ENCODE assay signal across 8 cellular contexts in genomic region chr19:19191920-19192882, GRCh38. TPM values are rescaled to one million over a fixed set of nuclear protein-coding genes. Genes with fewer than 3 reads are reported as not detected.
DNase-seq lines count a peak whose midpoint lies in the region; ATAC-seq and TF ChIP-seq lines count a peak whose summit lies in the region.

Gene BORCS8 (minus strand): TSS chr19:19192152. CDS start chr19:19192117, 35 bp downstream.
Gene RFXANK (plus strand): TSS chr19:19192258. CDS start chr19:19193947, 1,689 bp downstream.

- ATAC-seq in GM19468 (IDR thresholded peaks at IDR 0.05; ENCODE audit: extremely low read depth, unreplicated experiment) (peak; percentile 77), lower lobe of right lung (peak; percentile 96)

- H3K36me3 ChIP-seq in CD8-positive, alpha-beta memory T cell (ENCODE audit: insufficient read depth, low read length), result peaks cover 5% of the 10 kb centered on the region
- peaks cover 15% of the 10 kb centered on the region for H3K36me3 ChIP-seq in lower lobe of right lung

- no peaks in the 10 kb centered on the region for H3K27me3 ChIP-seq in CD8-positive, alpha-beta memory T cell (ENCODE audit: insufficient read depth, low read length, poor library complexity, severe bottlenecking)
- H3K27me3 ChIP-seq in lower lobe of right lung (ENCODE audit: low read depth), result no peaks in the 10 kb centered on the region

- H3K27ac Mint-ChIP-seq in CD8-positive, alpha-beta memory T cell, result peak within 1 kb of the TSS; percentile 99 to 100 (median 99)

- CTCF ChIA-PET in CD8-positive, alpha-beta memory T cell (lab: Charles Lee), result interaction anchor here (1.1 to 4.0 kb wide), 6 partner anchors 9 to 33 kb away, joined by 3 to 17 read pairs (median 4); partner anchors contain the start of gene NR2C2AP

- peaks cover 0 to 34% (median 0%) of the 10 kb centered on the region in 3 donors for H3K36me3 Mint-ChIP-seq in CD8-positive, alpha-beta memory T cell

- no peaks in the 10 kb centered on the region for H3K9me3 ChIP-seq in CD8-positive, alpha-beta memory T cell (ENCODE audit: low read length)
- H3K9me3 ChIP-seq in lower lobe of right lung, result no peaks in the 10 kb centered on the region

- no peaks in the 10 kb centered on the region for H3K9me3 Mint-ChIP-seq in CD8-positive, alpha-beta memory T cell

- intact Hi-C loops in lower lobe of right lung (cut with DNase I), result no loop called here

- peaks cover 0 to 3% of the 10 kb centered on the region in 2 donors for H3K27me3 Mint-ChIP-seq in CD8-positive, alpha-beta memory T cell

- H3K4me1 ChIP-seq in CD8-positive, alpha-beta memory T cell (ENCODE audit: insufficient read depth, low read length), result peaks cover 25% of the 10 kb centered on the region
- peaks cover 44% of the 10 kb centered on the region for H3K4me1 ChIP-seq in lower lobe of right lung

- H3K27ac ChIP-seq in CD8-positive, alpha-beta memory T cell (ENCODE audit: low read depth, low read length), result peak within 1 kb of the TSS; percentile 100
- H3K27ac ChIP-seq in lower lobe of right lung, result peak within 1 kb of the TSS; percentile 100

- H3K4me1 Mint-ChIP-seq in CD8-positive, alpha-beta memory T cell, result peaks cover 42 to 66% (median 44%) of the 10 kb centered on the region in 3 donors

- no peak for TF ChIP-seq CTCF in lower lobe of right lung (IDR thresholded peaks at IDR 0.05)

- peak within 1 kb of the TSS; percentile 100 for H3K4me3 ChIP-seq in CD8-positive, alpha-beta memory T cell (ENCODE audit: low read length)
- peak within 1 kb of the TSS; percentile 99 for H3K4me3 ChIP-seq in lower lobe of right lung

- H3K4me3 Mint-ChIP-seq in CD8-positive, alpha-beta memory T cell, result peak within 1 kb of the TSS; percentile 92 to 99 (median 98)

- peak; percentile 98 to 99 (median 98) for DNase-seq in CD8-positive, alpha-beta memory T cell
- DNase-seq in HS-5 (ENCODE audit: low read depth) (peak; percentile 96), lower lobe of right lung (peak; percentile 99)
- DNase-seq in NK-92 treated with Interleukin-12 subunit alpha and Interleukin-12 subunit beta, amount 100 ng/mL, for 24 hours (lab: John Stamatoyannopoulos, UW), result peak; percentile 99
- DNase-seq in activated CD8-positive, alpha-beta memory T cell treated with anti-CD3 and anti-CD28 coated beads for 24 hours, result peak; percentile 96
- DNase-seq in effector CD4-positive, alpha-beta T cell, result peak; percentile 98
- peak; percentile 98 for DNase-seq in stimulated activated CD4-positive, alpha-beta T cell treated with anti-CD3 and anti-CD28 coated beads, TNF-alpha, amount 100 ng/mL, for 24 hours (ENCODE audit: low read depth in 3 of 3)

- POLR2A ChIA-PET in CD8-positive, alpha-beta memory T cell (lab: Charles Lee), result interaction anchor here (0.6 to 2.7 kb wide), 4 partner anchors 10 to 1584 kb away, joined by 3 to 36 read pairs (median 3); partner anchors contain the start of genes NR2C2AP and ZNF66

RNA-seq across cellular contexts. Expression of gene BORCS8, which starts in this region (rescaled TPM):
- 10 to 100 TPM; 37.3 to 40.1 TPM for total RNA-seq in CD8-positive, alpha-beta memory T cell
- 18.7 TPM for polyA plus RNA-seq in CD8-positive, alpha-beta memory T cell
- total RNA-seq in lower lobe of right lung, result 29.4 TPM

RNA-seq across cellular contexts. Expression of gene RFXANK, which starts in this region (rescaled TPM):
- 100 to 1,000 TPM in 1 of 2 experiments, 10 to 100 TPM in 1; 98.4 to 101 TPM for total RNA-seq in CD8-positive, alpha-beta memory T cell
- 71.2 TPM for polyA plus RNA-seq in CD8-positive, alpha-beta memory T cell
- total RNA-seq in lower lobe of right lung, result 67.0 TPM

Comparison
In these comparisons a context has a peak if more than half of its experiments do, and no peak if none do; other contexts are left out.
1. Peak in every context shown above with its lines: DNase-seq, ATAC-seq, H3K4me3 ChIP-seq and H3K27ac ChIP-seq.